19 cellular contexts compared by ENCODE assay signal in genomic region chr18:42915240-42915791, GRCh38.
DNase-seq lines count a peak whose midpoint lies in the region; ATAC-seq and TF ChIP-seq lines count a peak whose summit lies in the region.
"Had no signal": no experiment of that assay in that cellular context is flagged by ENCODE, and none has a peak within 500 bp of the region (broad histone marks: within the 10 kb centered on the region; RNA-seq: fewer than 3 reads in every experiment).

No MANE protein-coding gene starts in this region.

- intact Hi-C loops in activated CD8-positive, alpha-beta T cell treated with anti-CD3 and anti-CD28 coated beads for 36 hours (cut with micrococcal nuclease) = no loop called here

- H3K36me3 Mint-ChIP-seq in activated CD8-positive, alpha-beta T cell treated with anti-CD3 and anti-CD28 coated beads for 36 hours (ENCODE audit: low read depth) = no peaks in the 10 kb centered on the region
- H3K36me3 Mint-ChIP-seq: activated naive CD8-positive, alpha-beta T cell treated with anti-CD3 and anti-CD28 coated beads, Interleukin-2, amount 10 ng/mL, durations not matched to agents 7 days and 5 days had no signal

- H3K9me3 ChIP-seq in BLaER1 = no peaks in the 10 kb centered on the region
- H3K9me3 ChIP-seq: breast epithelium, thyroid gland had no signal

- H3K4me1 ChIP-seq in BLaER1 = peaks cover 15% of the 10 kb centered on the region
- H3K4me1 ChIP-seq: breast epithelium, foreskin keratinocyte had no signal

- CTCF ChIA-PET in activated CD8-positive, alpha-beta T cell treated with anti-CD3 and anti-CD28 coated beads for 36 hours (lab: Charles Lee) = no interaction called here

- peaks cover 7% of the 10 kb centered on the region for H3K9me3 Mint-ChIP-seq in activated CD8-positive, alpha-beta T cell treated with anti-CD3 and anti-CD28 coated beads for 36 hours

- no peaks in the 10 kb centered on the region for H3K27me3 Mint-ChIP-seq in activated CD8-positive, alpha-beta T cell treated with anti-CD3 and anti-CD28 coated beads for 36 hours
- H3K27me3 Mint-ChIP-seq: activated B cell treated with CpG ODN at 0.5 μM for 24 hours; activated naive CD8-positive, alpha-beta T cell treated with anti-CD3 and anti-CD28 coated beads, Interleukin-2, amount 10 ng/mL, durations not matched to agents 7 days and 5 days; natural killer cell treated with Interleukin-12 subunit alpha and Interleukin-12 subunit beta and Interleukin-15 and Interleukin-18, amount 100 ng/mL, for 72 hours had no signal

- no peak for TF ChIP-seq CTCF in epithelial cell of proximal tubule (conservative IDR thresholded peaks at IDR 0.05; ENCODE audit: low read depth, low read length)
- TF ChIP-seq CTCF in activated CD8-positive, alpha-beta T cell treated with anti-CD3 and anti-CD28 coated beads for 36 hours (IDR thresholded peaks at IDR 0.05) = no peak

- no peaks in the 10 kb centered on the region for H3K27me3 ChIP-seq in BLaER1
- H3K27me3 ChIP-seq: breast epithelium, foreskin keratinocyte, thyroid gland had no signal

- no peak for ATAC-seq in stimulated activated naive CD8-positive, alpha-beta T cell treated with anti-CD3 and anti-CD28 coated beads, Interleukin-15, Interleukin-2, amounts not matched to agents 100 U/mL and 50 U/mL, for 24 hours
- ATAC-seq in activated CD8-positive, alpha-beta T cell treated with anti-CD3 and anti-CD28 coated beads for 36 hours = no peak
- ATAC-seq in HG03039 (IDR thresholded peaks at IDR 0.05; ENCODE audit: unreplicated experiment) = no peak
- ATAC-seq: activated T-cell treated with anti-CD3 and anti-CD28 coated beads, Interleukin-2, amount 50 U/mL, for 72 hours; foreskin keratinocyte; natural killer cell treated with Interleukin-12 subunit alpha and Interleukin-12 subunit beta and Interleukin-15 and Interleukin-18, amount 100 ng/mL, for 72 hours had no signal

- H3K4me2 ChIP-seq in BLaER1 = peak overlapping the region; percentile 48

- peak; percentile 4 for DNase-seq in NCI-H1105 (lab: John Stamatoyannopoulos, UW)
- peak; percentile 30 for DNase-seq in NCI-H2196 treated with DMSO at 0.1 percent for 48 hours (lab: John Stamatoyannopoulos, UW; ENCODE audit: unreplicated experiment)
- peak; percentile 54 for DNase-seq in epithelial cell of proximal tubule (ENCODE audit: low read depth)
- no peak for DNase-seq in NCI-H526 treated with DMSO at 0.1 percent for 48 hours (lab: John Stamatoyannopoulos, UW)
- no peak for DNase-seq in stimulated activated naive CD8-positive, alpha-beta T cell treated with anti-CD3 and anti-CD28 coated beads, Interleukin-15, Interleukin-2, amounts not matched to agents 100 U/mL and 50 U/mL, for 24 hours
- no peak for DNase-seq in activated CD8-positive, alpha-beta T cell treated with anti-CD3 and anti-CD28 coated beads for 36 hours
- DNase-seq: activated B cell treated with CpG ODN at 0.5 μM for 24 hours; activated naive CD8-positive, alpha-beta T cell treated with anti-CD3 and anti-CD28 coated beads, Interleukin-2, amount 10 ng/mL, durations not matched to agents 7 days and 5 days; activated T-cell treated with anti-CD3 and anti-CD28 coated beads, Interleukin-2, amount 50 U/mL, for 72 hours; foreskin keratinocyte; kidney glomerular epithelial cell; OCI-M1; stimulated activated CD4-positive, alpha-beta T cell treated with anti-CD3 and anti-CD28 coated beads, Interleukin-12 subunit alpha, Interleukin-12 subunit beta, amount 100 ng/mL, for 4 hours; thyroid gland had no signal

- no peaks in the 10 kb centered on the region for H3K36me3 ChIP-seq in BLaER1
- H3K36me3 ChIP-seq: breast epithelium, thyroid gland had no signal

- H3K4me3 ChIP-seq in BLaER1 = no peak overlapping the region
- H3K4me3 ChIP-seq in epithelial cell of proximal tubule (ENCODE audit: low read depth, low read length) = no peak overlapping the region
- H3K4me3 ChIP-seq: breast epithelium, thyroid gland had no signal

- no peak overlapping the region for H3K27ac Mint-ChIP-seq in activated CD8-positive, alpha-beta T cell treated with anti-CD3 and anti-CD28 coated beads for 36 hours
- H3K27ac Mint-ChIP-seq: activated B cell treated with CpG ODN at 0.5 μM for 24 hours; activated naive CD8-positive, alpha-beta T cell treated with anti-CD3 and anti-CD28 coated beads, Interleukin-2, amount 10 ng/mL, durations not matched to agents 7 days and 5 days; activated T-cell treated with anti-CD3 and anti-CD28 coated beads, Interleukin-2, amount 50 U/mL, for 72 hours; natural killer cell treated with Interleukin-12 subunit alpha and Interleukin-12 subunit beta and Interleukin-15 and Interleukin-18, amount 100 ng/mL, for 72 hours; T-helper 1 cell treated with Interleukin-12 subunit alpha and Interleukin-12 subunit beta and Interleukin-4 antibody, amounts not matched to agents 30 μg/mL and 1 μg/mL, for 36 hours had no signal

- no peaks in the 10 kb centered on the region for H3K4me1 Mint-ChIP-seq in activated CD8-positive, alpha-beta T cell treated with anti-CD3 and anti-CD28 coated beads for 36 hours (ENCODE audit: low read depth)
- H3K4me1 Mint-ChIP-seq: activated B cell treated with CpG ODN at 0.5 μM for 24 hours; activated naive CD8-positive, alpha-beta T cell treated with anti-CD3 and anti-CD28 coated beads, Interleukin-2, amount 10 ng/mL, durations not matched to agents 7 days and 5 days had no signal

- no peak overlapping the region for H3K9ac ChIP-seq in BLaER1

- no peak overlapping the region for H3K4me3 Mint-ChIP-seq in activated CD8-positive, alpha-beta T cell treated with anti-CD3 and anti-CD28 coated beads for 36 hours
- H3K4me3 Mint-ChIP-seq: activated B cell treated with CpG ODN at 0.5 μM for 24 hours; activated naive CD8-positive, alpha-beta T cell treated with anti-CD3 and anti-CD28 coated beads, Interleukin-2, amount 10 ng/mL, durations not matched to agents 7 days and 5 days; activated T-cell treated with anti-CD3 and anti-CD28 coated beads, Interleukin-2, amount 50 U/mL, for 72 hours; natural killer cell treated with Interleukin-12 subunit alpha and Interleukin-12 subunit beta and Interleukin-15 and Interleukin-18, amount 100 ng/mL, for 72 hours; T-helper 1 cell treated with Interleukin-12 subunit alpha and Interleukin-12 subunit beta and Interleukin-4 antibody, amounts not matched to agents 30 μg/mL and 1 μg/mL, for 36 hours had no signal

- 0 out of 2 replicates have a peak overlapping the region, but pooled peaks have one; percentile 37 for H3K27ac ChIP-seq in BLaER1
- H3K27ac ChIP-seq: breast epithelium, foreskin keratinocyte, thyroid gland had no signal

- H4K20me1 ChIP-seq in BLaER1 = no peaks in the 10 kb centered on the region

- POLR2A ChIA-PET in activated CD8-positive, alpha-beta T cell treated with anti-CD3 and anti-CD28 coated beads for 36 hours (lab: Charles Lee) = no interaction called here

Comparison
In these comparisons a context has a peak if more than half of its experiments do, and no peak if none do; other contexts are left out.
1. DNase-seq: peak in NCI-H1105 (single experiment), NCI-H2196 treated with DMSO at 0.1 percent for 48 hours (single experiment) and epithelial cell of proximal tubule (single experiment); none in NCI-H526 treated with DMSO at 0.1 percent for 48 hours (single experiment), stimulated activated naive CD8-positive, alpha-beta T cell treated with anti-CD3 and anti-CD28 coated beads, Interleukin-15, Interleukin-2, amounts not matched to agents 100 U/mL and 50 U/mL, for 24 hours (single experiment) and activated CD8-positive, alpha-beta T cell treated with anti-CD3 and anti-CD28 coated beads for 36 hours (single experiment).